Comparison of ENCODE assay signal across 8 cellular contexts in genomic region chr18:36572135-36572856, GRCh38.
DNase-seq lines count a peak whose midpoint lies in the region; ATAC-seq and TF ChIP-seq lines count a peak whose summit lies in the region.

No MANE protein-coding gene starts in this region.

- peak; percentile 39 for DNase-seq in ACHN
- DNase-seq in NAMALWA (ENCODE audit: low spot score), result peak; percentile 75
- DNase-seq in WERI-Rb-1, result peak; percentile 55
- peak in 36 of 42 donors; percentile 17 to 74 (median 56) for DNase-seq in head of caudate nucleus
- peak; percentile 29 for DNase-seq in skeletal muscle cell (ENCODE audit: low read depth)
- no peak for DNase-seq in stimulated activated CD4-positive, alpha-beta T cell treated with anti-CD3 and anti-CD28 coated beads, Interleukin-4, amount 100 ng/mL, for 1 hour

- no peak overlapping the region for H3K27ac ChIP-seq in WERI-Rb-1

- intact Hi-C loops in head of caudate nucleus (cut with DNase I), result no loop called here

- in situ Hi-C loops in ACHN (cut with HindIII; ENCODE audit: low pct_ligation_motif_present, low pct_unique_long_range_greater_than_20kb, low sequenced_read_pairs), result no loop called here

- H3K36me3 ChIP-seq in WERI-Rb-1, result no peaks in the 10 kb centered on the region

- no peaks in the 10 kb centered on the region for H3K27me3 ChIP-seq in WERI-Rb-1 (ENCODE audit: insufficient read depth, low read depth, severe bottlenecking)

- peak; percentile 49; the same call in 1 of the 2 replicates for TF ChIP-seq CTCF in GM12875 (IDR thresholded peaks at IDR 0.05; ENCODE audit: borderline replicate concordance, insufficient read depth, low read depth, low read length)
- TF ChIP-seq CTCF in WERI-Rb-1 (IDR thresholded peaks at IDR 0.05; ENCODE audit: low read depth, low read length), result peak; percentile 49; the same call in 1 of the 2 replicates

- no peaks in the 10 kb centered on the region for H3K9me3 ChIP-seq in WERI-Rb-1 (ENCODE audit: severe bottlenecking)

- ATAC-seq in GM19395 (IDR thresholded peaks at IDR 0.05; ENCODE audit: unreplicated experiment), result no peak

- H3K4me3 ChIP-seq in GM12875 (ENCODE audit: low read depth, low read length) (no peak overlapping the region), WERI-Rb-1 (ENCODE audit: low read depth, low read length) (no peak overlapping the region), skeletal muscle cell (ENCODE audit: low read depth, low read length) (no peak overlapping the region)
